29 cellular contexts compared by ENCODE assay signal in the genomic region with DNA sequence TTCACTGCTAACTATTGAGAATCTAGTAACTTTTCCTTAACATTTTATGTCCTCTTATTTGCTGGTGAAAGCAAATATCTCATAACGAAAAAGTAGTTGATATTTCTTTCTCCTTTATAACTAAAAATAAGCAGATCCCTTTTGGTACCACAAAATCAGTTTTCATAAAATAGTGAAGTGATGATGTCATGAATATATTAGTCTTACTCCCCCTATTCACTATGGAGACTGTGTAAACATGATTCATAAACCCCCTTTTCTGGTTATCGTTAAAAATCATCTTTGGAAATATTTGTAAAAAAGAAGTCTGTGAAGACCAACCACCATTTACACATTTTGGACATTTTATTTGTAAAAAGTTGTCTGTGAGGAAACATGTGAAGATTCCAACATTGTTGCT.
"Had no signal": no experiment of that assay in that cellular context is flagged by ENCODE, and none has a peak within 500 bp of the region (broad histone marks: within the 10 kb centered on the region; RNA-seq: fewer than 3 reads in every experiment).

No MANE protein-coding gene starts in this region.

- ATAC-seq: natural killer cell; psoas muscle; right cardiac atrium; sciatic nerve; stimulated activated memory B cell treated with anti-CD40 and anti-IgM and Interleukin-4, amounts not matched to agents 10 μg/mL and 1 μg/mL and 100 μg/mL, for 72 hours; stimulated activated naive CD8-positive, alpha-beta T cell treated with anti-CD3 and anti-CD28 coated beads, Interleukin-15, amount 100 ng/mL, for 72 hours; stimulated activated naive CD8-positive, alpha-beta T cell treated with anti-CD3 and anti-CD28 coated beads, Interleukin-15, Interleukin-2, amounts not matched to agents 100 U/mL and 50 U/mL, for 24 hours had no signal

- H3K9ac ChIP-seq: neural progenitor cell, parathyroid adenoma had no signal

- H3K4me2 ChIP-seq: neural progenitor cell, smooth muscle cell had no signal

- H3K27ac ChIP-seq: neural progenitor cell, ovary, parathyroid adenoma, psoas muscle, skin epidermis, spleen, thoracic aorta, thyroid gland, tibial nerve, upper lobe of left lung, vagina had no signal

- FAIRE-seq: urothelium cell line had no signal

- H3K9me3 ChIP-seq: ovary, psoas muscle, thoracic aorta, thyroid gland, upper lobe of left lung, vagina had no signal

- H3K36me3 ChIP-seq: neural progenitor cell, ovary, spleen, thoracic aorta, thyroid gland, tibial nerve, upper lobe of left lung, vagina had no signal

- DNase-seq: natural killer cell; occipital lobe; ovary; posterior cingulate gyrus; psoas muscle; right cardiac atrium; spleen; stimulated activated CD4-positive, alpha-beta T cell treated with anti-CD3 and anti-CD28 coated beads, Interleukin-12 subunit alpha, Interleukin-12 subunit beta, amount 100 ng/mL, for 4 hours; stimulated activated CD4-positive, alpha-beta T cell treated with anti-CD3 and anti-CD28 coated beads, Interleukin-1b, Interleukin-23, amount 100 ng/mL, for 48 hours; stimulated activated CD4-positive, alpha-beta T cell treated with anti-CD3 and anti-CD28 coated beads, Interleukin-4, amount 100 ng/mL, for 1 hour; stimulated activated CD4-positive, alpha-beta T cell treated with anti-CD3 and anti-CD28 coated beads, Interleukin-4, amount 100 ng/mL, for 4 hours; stimulated activated CD8-positive, alpha-beta memory T cell treated with anti-CD3 and anti-CD28 coated beads, Interleukin-4, amount 100 ng/mL, for 48 hours; stimulated activated naive CD4-positive, alpha-beta T cell; stimulated activated naive CD8-positive, alpha-beta T cell treated with anti-CD3 and anti-CD28 coated beads, Interleukin-15, amount 100 ng/mL, for 72 hours; stimulated activated naive CD8-positive, alpha-beta T cell treated with anti-CD3 and anti-CD28 coated beads, Interleukin-15, Interleukin-2, amounts not matched to agents 100 U/mL and 50 U/mL, for 24 hours; substantia nigra; thyroid gland; trophoblast cell; upper lobe of left lung had no signal

- H3K4me3 ChIP-seq: neural progenitor cell, ovary, psoas muscle, skin epidermis, smooth muscle cell, spleen, thoracic aorta, thyroid gland, tibial nerve, upper lobe of left lung, vagina had no signal

- H3K27me3 ChIP-seq: neural progenitor cell, ovary, spleen, thyroid gland, tibial nerve, upper lobe of left lung, vagina had no signal

- H3K4me1 ChIP-seq: neural progenitor cell, parathyroid adenoma, psoas muscle, spleen, thyroid gland, tibial nerve, upper lobe of left lung, vagina had no signal

- H2AFZ ChIP-seq: neural progenitor cell, parathyroid adenoma had no signal

- H3K79me2 ChIP-seq: parathyroid adenoma had no signal
